In the genomic region with DNA sequence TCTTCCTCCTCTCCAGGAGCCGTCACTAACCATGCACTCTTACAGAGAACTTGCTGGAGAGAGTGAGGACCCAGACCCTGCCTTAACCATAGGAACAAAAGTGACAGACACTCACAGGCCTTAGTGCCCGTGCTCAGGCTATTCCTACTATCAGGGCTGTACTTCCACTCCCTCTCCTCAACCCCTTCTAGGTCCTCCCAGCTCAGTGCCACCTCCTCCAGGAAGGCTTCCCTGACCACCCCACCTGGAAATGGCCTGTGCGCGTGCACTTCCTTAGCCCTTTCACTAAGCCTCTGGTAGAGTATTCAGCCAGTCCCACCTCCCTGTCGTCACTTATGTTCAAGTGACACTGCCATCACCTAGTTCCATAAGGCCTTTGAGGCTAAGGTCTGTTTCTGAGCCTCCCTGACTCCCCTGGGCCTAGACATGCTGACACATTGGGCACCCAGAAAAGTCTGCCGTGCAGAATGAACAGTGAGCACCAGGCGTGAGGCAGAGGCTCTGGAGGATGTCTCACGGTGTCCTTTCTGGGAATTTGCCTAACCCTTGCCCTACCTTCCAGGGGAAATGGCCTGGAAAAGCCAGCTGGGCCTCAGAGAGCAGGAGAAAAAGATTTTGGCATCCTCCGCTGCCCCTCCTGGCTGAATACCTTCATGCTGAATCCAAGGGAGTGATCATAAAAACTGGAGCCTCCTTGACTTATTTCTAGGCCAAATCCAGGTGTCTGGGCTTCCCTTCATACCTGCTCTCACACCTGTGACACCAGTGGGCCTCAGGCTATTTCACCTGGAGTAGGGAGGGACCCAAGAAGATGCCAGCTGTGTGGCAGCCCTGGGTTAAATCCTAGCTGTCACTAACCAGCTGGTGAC, we compare ENCODE assay signal across 6 cellular contexts.
"Had no signal": no experiment of that assay in that cellular context is flagged by ENCODE, and none has a peak within 500 bp of the region (broad histone marks: within the 10 kb centered on the region; RNA-seq: fewer than 3 reads in every experiment).

No MANE protein-coding gene starts in this region.

- H3K9me3 ChIP-seq: uterus had no signal

- DNase-seq: effector CD4-positive, alpha-beta T cell; uterus had no signal

- H3K36me3 ChIP-seq: neural progenitor cell, uterus had no signal

- H3K4me1 ChIP-seq: uterus had no signal

- H3K4me3 ChIP-seq: hepatocyte, neural progenitor cell, skin epidermis, uterus had no signal

- H3K27me3 ChIP-seq: hepatocyte, neural progenitor cell, uterus had no signal

- H3K27ac ChIP-seq: hepatocyte, neural progenitor cell, skin epidermis, uterus, VCaP had no signal
